ENCODE assay signal across 24 cellular contexts in genomic region chr12:19212245-19212644, GRCh38.
A peak's percentile ranks its signal among the peaks of the same experiment; 100 is the strongest.
DNase-seq lines count a peak whose midpoint lies in the region; ATAC-seq, FAIRE-seq and TF ChIP-seq lines count a peak whose summit lies in the region.
"Had no signal": no experiment of that assay in that cellular context is flagged by ENCODE, and none has a peak within 500 bp of the region (broad histone marks: within the 10 kb centered on the region; RNA-seq: fewer than 3 reads in every experiment).

No MANE protein-coding gene starts in this region.

- peaks cover 23% of the 10 kb centered on the region for H3K9me3 Mint-ChIP-seq in WTC11

- ATAC-seq in WTC11 = no peak
- ATAC-seq in HG03025 (IDR thresholded peaks at IDR 0.05; ENCODE audit: low FRiP score, unreplicated experiment) = no peak
- no peak for ATAC-seq in GM21825 (IDR thresholded peaks at IDR 0.05; ENCODE audit: unreplicated experiment)
- ATAC-seq: GM12878 had no signal

- no peaks in the 10 kb centered on the region for H3K27me3 Mint-ChIP-seq in WTC11 (ENCODE audit: low read depth)
- H3K27me3 Mint-ChIP-seq: CD4-positive, alpha-beta memory T cell; CD4-positive, CD25-positive, alpha-beta regulatory T cell; CD8-positive, alpha-beta memory T cell had no signal

- TF ChIP-seq CTCF in WTC11 (IDR thresholded peaks at IDR 0.05) = no peak

- FAIRE-seq in HTR-8/SVneo (lab: Jason Lieb, UNC) = peak; percentile 9
- FAIRE-seq: A204.1, GM12878, GM12892, GM18507 had no signal

- POLR2A ChIA-PET in WTC11 (lab: Charles Lee) = no interaction called here

- H3K4me3 Mint-ChIP-seq in WTC11 = no peak overlapping the region
- H3K4me3 Mint-ChIP-seq: CD14-positive monocyte; CD4-positive, alpha-beta memory T cell; CD4-positive, CD25-positive, alpha-beta regulatory T cell; CD8-positive, alpha-beta memory T cell had no signal

- H3K27ac Mint-ChIP-seq in WTC11 = peak overlapping the region; percentile 58; the same call in 1 of the 2 replicates
- H3K27ac Mint-ChIP-seq: CD14-positive monocyte; CD4-positive, alpha-beta memory T cell; CD4-positive, CD25-positive, alpha-beta regulatory T cell; CD8-positive, alpha-beta memory T cell had no signal

- DNase-seq in HTR-8/SVneo (ENCODE audit: insufficient read length, low spot score) = no peak
- no peak for DNase-seq in WTC11 (ENCODE audit: low spot score)
- no peak for DNase-seq in SIG-M5 (lab: John Stamatoyannopoulos, UW)
- DNase-seq: 8988T; ACHN; BE2C; C1 segment of cervical spinal cord; CD4-positive, alpha-beta memory T cell; CD4-positive, CD25-positive, alpha-beta regulatory T cell; CD8-positive, alpha-beta memory T cell; COR-L47; DMS 273 treated with DMSO at 0.1 percent for 48 hours; DMS153; DMS79; DND-41; EL; GDM1 had no signal

- CTCF ChIA-PET in WTC11 (lab: Charles Lee) = interaction anchor here (0.7 kb wide), 1 partner anchor 1657 kb away, joined by 3 read pairs; no protein-coding TSS in a partner anchor

- peaks cover 35% of the 10 kb centered on the region for H3K36me3 Mint-ChIP-seq in WTC11
- H3K36me3 Mint-ChIP-seq: CD14-positive monocyte; CD4-positive, CD25-positive, alpha-beta regulatory T cell had no signal

- peaks cover 8% of the 10 kb centered on the region for H3K4me1 Mint-ChIP-seq in WTC11
- H3K4me1 Mint-ChIP-seq: CD14-positive monocyte; CD4-positive, alpha-beta memory T cell; CD4-positive, CD25-positive, alpha-beta regulatory T cell; CD8-positive, alpha-beta memory T cell had no signal

TF ChIP-seq in WTC11, 78 proteins besides CTCF, POLR2A, EP300 and RAD21:
- no peak for TF ChIP-seq ATF6 (CRISPR knock-in tag; IDR thresholded peaks at IDR 0.05)
- TF ChIP-seq ZNF396 (CRISPR knock-in tag; IDR thresholded peaks at IDR 0.05; ENCODE audit: borderline replicate concordance) = no peak
- no peak for TF ChIP-seq ZNF219 (CRISPR knock-in tag; IDR thresholded peaks at IDR 0.05; ENCODE audit: borderline replicate concordance)
- TF ChIP-seq IRF2 (CRISPR knock-in tag; IDR thresholded peaks at IDR 0.05; ENCODE audit: borderline replicate concordance, low read depth) = no peak
- TF ChIP-seq KAT7 (CRISPR knock-in tag; IDR thresholded peaks at IDR 0.05; ENCODE audit: borderline replicate concordance) = no peak
